In genomic region chr7:76074306-76074971, GRCh38 we compare ENCODE assay signal across 2 cellular contexts.
A peak's percentile ranks its signal among the peaks of the same experiment; 100 is the strongest.
TF ChIP-seq lines count a peak whose summit lies in the region.

No MANE protein-coding gene starts in this region.

TF ChIP-seq in HepG2, 621 proteins besides CTCF, POLR2A, EP300 and RAD21:
- TF ChIP-seq ZNF343 (CRISPR knock-in tag; IDR thresholded peaks at IDR 0.05) = no peak
- TF ChIP-seq RORA (CRISPR knock-in tag; IDR thresholded peaks at IDR 0.05) = no peak
- TF ChIP-seq PAWR (CRISPR knock-in tag; IDR thresholded peaks at IDR 0.05; ENCODE audit: borderline replicate concordance) = no peak
- no peak for TF ChIP-seq ZFP36 (IDR thresholded peaks at IDR 0.05; ENCODE audit: borderline replicate concordance, low read depth, low read length, partially characterized antibody)
- TF ChIP-seq ZNF367 (CRISPR knock-in tag; IDR thresholded peaks at IDR 0.05; ENCODE audit: borderline replicate concordance) = no peak
- no peak for TF ChIP-seq FOXP1 (IDR thresholded peaks at IDR 0.05)
- TF ChIP-seq FOXP1 (CRISPR knock-in tag; IDR thresholded peaks at IDR 0.05) = no peak
- no peak for TF ChIP-seq CSRNP1 (CRISPR knock-in tag; IDR thresholded peaks at IDR 0.05)
- no peak for TF ChIP-seq TP53 (CRISPR knock-in tag; conservative IDR thresholded peaks at IDR 0.05)
- TF ChIP-seq CEBPZ (IDR thresholded peaks at IDR 0.05; ENCODE audit: low read length) = no peak
- TF ChIP-seq AGO2 (optimal IDR thresholded peaks at IDR 0.05; ENCODE audit: low read depth, low read length) = peak; percentile 89
- no peak for TF ChIP-seq HNF4G (IDR thresholded peaks at IDR 0.05; ENCODE audit: borderline replicate concordance, low read depth, low read length)
- TF ChIP-seq HNF4G (CRISPR knock-in tag; IDR thresholded peaks at IDR 0.05; ENCODE audit: borderline replicate concordance, low read depth) = no peak
- peak; percentile 53 for TF ChIP-seq RBFOX2 (IDR thresholded peaks at IDR 0.05; ENCODE audit: low read depth, low read length)
- TF ChIP-seq MNT (IDR thresholded peaks at IDR 0.05) = no peak
- TF ChIP-seq PAX8 (CRISPR knock-in tag; IDR thresholded peaks at IDR 0.05; ENCODE audit: borderline replicate concordance) = no peak
- no peak for TF ChIP-seq HNF4A (CRISPR knock-in tag; IDR thresholded peaks at IDR 0.05)
- TF ChIP-seq BCL3 (CRISPR knock-in tag; IDR thresholded peaks at IDR 0.05) = no peak

TF ChIP-seq in SK-N-SH, 30 proteins besides CTCF, POLR2A, EP300 and RAD21:
- TF ChIP-seq RCOR1 (IDR thresholded peaks at IDR 0.05; ENCODE audit: low read length) = no peak
- TF ChIP-seq, protein P1, sequence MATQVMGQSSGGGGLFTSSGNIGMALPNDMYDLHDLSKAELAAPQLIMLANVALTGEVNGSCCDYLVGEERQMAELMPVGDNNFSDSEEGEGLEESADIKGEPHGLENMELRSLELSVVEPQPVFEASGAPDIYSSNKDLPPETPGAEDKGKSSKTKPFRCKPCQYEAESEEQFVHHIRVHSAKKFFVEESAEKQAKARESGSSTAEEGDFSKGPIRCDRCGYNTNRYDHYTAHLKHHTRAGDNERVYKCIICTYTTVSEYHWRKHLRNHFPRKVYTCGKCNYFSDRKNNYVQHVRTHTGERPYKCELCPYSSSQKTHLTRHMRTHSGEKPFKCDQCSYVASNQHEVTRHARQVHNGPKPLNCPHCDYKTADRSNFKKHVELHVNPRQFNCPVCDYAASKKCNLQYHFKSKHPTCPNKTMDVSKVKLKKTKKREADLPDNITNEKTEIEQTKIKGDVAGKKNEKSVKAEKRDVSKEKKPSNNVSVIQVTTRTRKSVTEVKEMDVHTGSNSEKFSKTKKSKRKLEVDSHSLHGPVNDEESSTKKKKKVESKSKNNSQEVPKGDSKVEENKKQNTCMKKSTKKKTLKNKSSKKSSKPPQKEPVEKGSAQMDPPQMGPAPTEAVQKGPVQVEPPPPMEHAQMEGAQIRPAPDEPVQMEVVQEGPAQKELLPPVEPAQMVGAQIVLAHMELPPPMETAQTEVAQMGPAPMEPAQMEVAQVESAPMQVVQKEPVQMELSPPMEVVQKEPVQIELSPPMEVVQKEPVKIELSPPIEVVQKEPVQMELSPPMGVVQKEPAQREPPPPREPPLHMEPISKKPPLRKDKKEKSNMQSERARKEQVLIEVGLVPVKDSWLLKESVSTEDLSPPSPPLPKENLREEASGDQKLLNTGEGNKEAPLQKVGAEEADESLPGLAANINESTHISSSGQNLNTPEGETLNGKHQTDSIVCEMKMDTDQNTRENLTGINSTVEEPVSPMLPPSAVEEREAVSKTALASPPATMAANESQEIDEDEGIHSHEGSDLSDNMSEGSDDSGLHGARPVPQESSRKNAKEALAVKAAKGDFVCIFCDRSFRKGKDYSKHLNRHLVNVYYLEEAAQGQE (IDR thresholded peaks at IDR 0.05; ENCODE audit: low read depth, low read length) = no peak
- TF ChIP-seq, protein P2, sequence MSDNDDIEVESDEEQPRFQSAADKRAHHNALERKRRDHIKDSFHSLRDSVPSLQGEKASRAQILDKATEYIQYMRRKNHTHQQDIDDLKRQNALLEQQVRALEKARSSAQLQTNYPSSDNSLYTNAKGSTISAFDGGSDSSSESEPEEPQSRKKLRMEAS (IDR thresholded peaks at IDR 0.05; ENCODE audit: low read depth) = no peak
- TF ChIP-seq, protein P3, sequence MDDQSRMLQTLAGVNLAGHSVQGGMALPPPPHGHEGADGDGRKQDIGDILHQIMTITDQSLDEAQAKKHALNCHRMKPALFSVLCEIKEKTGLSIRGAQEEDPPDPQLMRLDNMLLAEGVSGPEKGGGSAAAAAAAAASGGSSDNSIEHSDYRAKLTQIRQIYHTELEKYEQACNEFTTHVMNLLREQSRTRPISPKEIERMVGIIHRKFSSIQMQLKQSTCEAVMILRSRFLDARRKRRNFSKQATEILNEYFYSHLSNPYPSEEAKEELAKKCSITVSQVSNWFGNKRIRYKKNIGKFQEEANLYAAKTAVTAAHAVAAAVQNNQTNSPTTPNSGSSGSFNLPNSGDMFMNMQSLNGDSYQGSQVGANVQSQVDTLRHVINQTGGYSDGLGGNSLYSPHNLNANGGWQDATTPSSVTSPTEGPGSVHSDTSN (IDR thresholded peaks at IDR 0.05) = no peak
